Comparison of ENCODE assay signal across 8 cellular contexts in genomic region chr6:118187568-118188164, GRCh38.
A peak's percentile ranks its signal among the peaks of the same experiment; 100 is the strongest.
DNase-seq lines count a peak whose midpoint lies in the region; ATAC-seq, FAIRE-seq and TF ChIP-seq lines count a peak whose summit lies in the region.

No MANE protein-coding gene starts in this region.

- H3K27ac Mint-ChIP-seq in stimulated activated naive B cell treated with anti-CD40 and anti-IgM and Interleukin-4, amounts not matched to agents 10 μg/mL and 1 μg/mL and 100 μg/mL, for 72 hours, result no peak overlapping the region

- H3K4me3 ChIP-seq in choroid plexus epithelial cell (ENCODE audit: low read depth, low read length), result no peak overlapping the region

- DNase-seq in CD1c-positive myeloid dendritic cell (ENCODE audit: extremely low spot score) (peak; percentile 22), choroid plexus epithelial cell (ENCODE audit: low read depth) (peak; percentile 44), LoVo (ENCODE audit: low spot score) (no peak), NCI-H146 (lab: John Stamatoyannopoulos, UW) (no peak), frontal cortex (ENCODE audit: low spot score in 2 of 2) (no peak)
- DNase-seq in stimulated activated naive B cell treated with anti-CD40 and anti-IgM and Interleukin-4, amounts not matched to agents 10 μg/mL and 1 μg/mL and 100 μg/mL, for 72 hours, result no peak

- ATAC-seq in GM19455 (IDR thresholded peaks at IDR 0.05; ENCODE audit: unreplicated experiment) (peak; percentile 37), HG03469 (IDR thresholded peaks at IDR 0.05; ENCODE audit: unreplicated experiment) (peak; percentile 30)
- ATAC-seq in stimulated activated naive B cell treated with anti-CD40 and anti-IgM and Interleukin-4, amounts not matched to agents 10 μg/mL and 1 μg/mL and 100 μg/mL, for 72 hours (replicated peaks), result peak; percentile 23 to 68

- H3K4me1 Mint-ChIP-seq in stimulated activated naive B cell treated with anti-CD40 and anti-IgM and Interleukin-4, amounts not matched to agents 10 μg/mL and 1 μg/mL and 100 μg/mL, for 72 hours, result peaks cover 2 to 12% of the 10 kb centered on the region in 2 donors

- no peak for TF ChIP-seq CTCF in choroid plexus epithelial cell (conservative IDR thresholded peaks at IDR 0.05; ENCODE audit: low read depth, low read length)

- no peaks in the 10 kb centered on the region for H3K9me3 Mint-ChIP-seq in stimulated activated naive B cell treated with anti-CD40 and anti-IgM and Interleukin-4, amounts not matched to agents 10 μg/mL and 1 μg/mL and 100 μg/mL, for 72 hours

- H3K27me3 Mint-ChIP-seq in stimulated activated naive B cell treated with anti-CD40 and anti-IgM and Interleukin-4, amounts not matched to agents 10 μg/mL and 1 μg/mL and 100 μg/mL, for 72 hours, result no peaks in the 10 kb centered on the region

- H3K4me3 Mint-ChIP-seq in stimulated activated naive B cell treated with anti-CD40 and anti-IgM and Interleukin-4, amounts not matched to agents 10 μg/mL and 1 μg/mL and 100 μg/mL, for 72 hours, result no peak overlapping the region

- H3K36me3 Mint-ChIP-seq in stimulated activated naive B cell treated with anti-CD40 and anti-IgM and Interleukin-4, amounts not matched to agents 10 μg/mL and 1 μg/mL and 100 μg/mL, for 72 hours, result no peaks in the 10 kb centered on the region

- FAIRE-seq in frontal cortex (lab: Jason Lieb, UNC), result no peak

Comparison
In these comparisons a context has a peak if more than half of its experiments do, and no peak if none do; other contexts are left out.
1. DNase-seq: peak in CD1c-positive myeloid dendritic cell (single experiment) and choroid plexus epithelial cell (single experiment); none in stimulated activated naive B cell treated with anti-CD40 and anti-IgM and Interleukin-4, amounts not matched to agents 10 μg/mL and 1 μg/mL and 100 μg/mL, for 72 hours (single experiment), LoVo (single experiment), NCI-H146 (single experiment) and frontal cortex (0 of 2).
2. Peak in every context shown above with its lines, with median percentiles within 50 percentile points of each other: ATAC-seq.